16 cellular contexts compared by ENCODE assay signal in genomic region chr18:21264651-21265050, GRCh38. TPM values are rescaled to one million over a fixed set of nuclear protein-coding genes. Genes with fewer than 3 reads are reported as not detected.
DNase-seq lines count a peak whose midpoint lies in the region; ATAC-seq, FAIRE-seq and TF ChIP-seq lines count a peak whose summit lies in the region.
"Had no signal": no experiment of that assay in that cellular context is flagged by ENCODE, and none has a peak within 500 bp of the region (broad histone marks: within the 10 kb centered on the region; RNA-seq: fewer than 3 reads in every experiment).

No MANE protein-coding gene starts in this region.

- no peaks in the 10 kb centered on the region for H3K36me3 Mint-ChIP-seq in activated T-helper 17 cell treated with anti-CD3 and anti-CD28 coated beads, Interleukin-2, amount 50 U/mL, for 72 hours (ENCODE audit: low read depth)
- H3K36me3 Mint-ChIP-seq: activated naive CD4-positive, alpha-beta T cell treated with anti-CD3 and anti-CD28 coated beads, Interleukin-2, amount 50 U/mL, for 24 hours; CD4-positive, CD25-positive, alpha-beta regulatory T cell had no signal

- no peak overlapping the region for H3K4me3 Mint-ChIP-seq in activated T-helper 17 cell treated with anti-CD3 and anti-CD28 coated beads, Interleukin-2, amount 50 U/mL, for 72 hours
- H3K4me3 Mint-ChIP-seq: activated naive CD4-positive, alpha-beta T cell treated with anti-CD3 and anti-CD28 coated beads, Interleukin-2, amount 50 U/mL, for 24 hours; CD4-positive, CD25-positive, alpha-beta regulatory T cell had no signal

- WGBS in ovary, 3 donors: 0 to 8% (median 4%) methylated on average over 2 of the region's 2 CpGs

- H3K27ac ChIP-seq in ovary: peak overlapping the region in 1 of 2 donors; percentile 28
- H3K27ac ChIP-seq: epithelial cell of prostate, neutrophil, Peyer's patch had no signal

- no peak for TF ChIP-seq POLR2A in ovary (IDR thresholded peaks at IDR 0.05)

- no peak for TF ChIP-seq CTCF in ovary (IDR thresholded peaks at IDR 0.05)

- intact Hi-C loops in left ventricle myocardium superior (cut with micrococcal nuclease) (no loop called here), ovary (cut with DNase I) (loop anchor here in 1 of 4 donors (10.0 kb wide), 1 partner anchor 50 kb away; no protein-coding TSS in a partner anchor)

- no peak overlapping the region for H3K4me3 ChIP-seq in HAP-1
- no peak overlapping the region for H3K4me3 ChIP-seq in adipocyte (ENCODE audit: low read length)
- H3K4me3 ChIP-seq in ovary: no peak overlapping the region
- H3K4me3 ChIP-seq: Peyer's patch had no signal

- DNase-seq in HAP-1 (ENCODE audit: low spot score in 2 of 2) (peak; percentile 41 to 65), adipocyte (ENCODE audit: low read depth) (peak; percentile 84), left ventricle myocardium superior (no peak), ovary (peak in 4 of 5 donors; percentile 25 to 33 (median 32)), NCI-H524 treated with DMSO at 0.1 percent for 48 hours (lab: John Stamatoyannopoulos, UW) (no peak), GM19239 (ENCODE audit: insufficient read length, low spot score) (no peak), KBM-7 (no peak)
- DNase-seq: CD4-positive, CD25-positive, alpha-beta regulatory T cell; IMR-90; NCI-H2081; Peyer's patch had no signal

- H3K9ac ChIP-seq in adipocyte (ENCODE audit: low read length): no peak overlapping the region

- H3K27me3 ChIP-seq in HAP-1 (ENCODE audit: low read depth) (no peaks in the 10 kb centered on the region), adipocyte (replicated peaks; ENCODE audit: control insufficient read depth, insufficient read depth, low read length) (no peaks in the 10 kb centered on the region), ovary (no peaks in the 10 kb centered on the region)
- H3K27me3 ChIP-seq: Peyer's patch had no signal

- peaks cover 59% of the 10 kb centered on the region for H3K4me1 ChIP-seq in HAP-1
- peaks cover 18% of the 10 kb centered on the region for H3K4me1 ChIP-seq in adipocyte (ENCODE audit: control insufficient read depth, insufficient read depth, low read length)
- H3K4me1 ChIP-seq in ovary (ENCODE audit: insufficient read depth): no peaks in the 10 kb centered on the region
- H3K4me1 ChIP-seq: Peyer's patch had no signal

- H3K9me3 ChIP-seq in HAP-1 (no peaks in the 10 kb centered on the region), adipocyte (ENCODE audit: control insufficient read depth, low read length) (no peaks in the 10 kb centered on the region), ovary (no peaks in the 10 kb centered on the region)
- H3K9me3 ChIP-seq: neutrophil, Peyer's patch had no signal

- no peaks in the 10 kb centered on the region for H3K4me1 Mint-ChIP-seq in activated T-helper 17 cell treated with anti-CD3 and anti-CD28 coated beads, Interleukin-2, amount 50 U/mL, for 72 hours
- H3K4me1 Mint-ChIP-seq: activated naive CD4-positive, alpha-beta T cell treated with anti-CD3 and anti-CD28 coated beads, Interleukin-2, amount 50 U/mL, for 24 hours; CD4-positive, CD25-positive, alpha-beta regulatory T cell had no signal

- no peaks in the 10 kb centered on the region for H3K9me3 Mint-ChIP-seq in activated T-helper 17 cell treated with anti-CD3 and anti-CD28 coated beads, Interleukin-2, amount 50 U/mL, for 72 hours
- H3K9me3 Mint-ChIP-seq: activated naive CD4-positive, alpha-beta T cell treated with anti-CD3 and anti-CD28 coated beads, Interleukin-2, amount 50 U/mL, for 24 hours; CD4-positive, CD25-positive, alpha-beta regulatory T cell had no signal

- peak; percentile 62 for ATAC-seq in left ventricle myocardium superior
- no peak for ATAC-seq in activated T-helper 17 cell treated with anti-CD3 and anti-CD28 coated beads, Interleukin-2, amount 50 U/mL, for 72 hours (replicated peaks)

- no peak for FAIRE-seq in GM19239 (lab: Jason Lieb, UNC)

- no peak for TF ChIP-seq EP300 in ovary (IDR thresholded peaks at IDR 0.05)

- no peak overlapping the region for H3K27ac Mint-ChIP-seq in activated T-helper 17 cell treated with anti-CD3 and anti-CD28 coated beads, Interleukin-2, amount 50 U/mL, for 72 hours
- H3K27ac Mint-ChIP-seq: activated naive CD4-positive, alpha-beta T cell treated with anti-CD3 and anti-CD28 coated beads, Interleukin-2, amount 50 U/mL, for 24 hours; CD4-positive, CD25-positive, alpha-beta regulatory T cell had no signal

- peaks cover 7% of the 10 kb centered on the region for H3K27me3 Mint-ChIP-seq in activated T-helper 17 cell treated with anti-CD3 and anti-CD28 coated beads, Interleukin-2, amount 50 U/mL, for 72 hours
- H3K27me3 Mint-ChIP-seq: CD4-positive, CD25-positive, alpha-beta regulatory T cell had no signal

- no peaks in the 10 kb centered on the region for H3K36me3 ChIP-seq in HAP-1 (replicated peaks)
- no peaks in the 10 kb centered on the region for H3K36me3 ChIP-seq in adipocyte (ENCODE audit: control insufficient read depth, insufficient read depth, low read length, severe bottlenecking)
- no peaks in the 10 kb centered on the region for H3K36me3 ChIP-seq in ovary
- H3K36me3 ChIP-seq: neutrophil, Peyer's patch had no signal

- in situ Hi-C loops in HAP-1 (cut with MboI; ENCODE audit: low sequenced_read_pairs): loop anchor here (25.0 kb wide), 2 partner anchors 348 to 473 kb away; partner anchors contain the start of genes ESCO1, MIB1 and SNRPD1
- in situ Hi-C loops in KBM-7 (cut with MboI; ENCODE audit: low pct_unique_long_range_greater_than_20kb, low sequenced_read_pairs): no loop called here

RNA-seq across cellular contexts. Expression of gene GREB1L, which starts 22.6 kb away (rescaled TPM):
- total RNA-seq in left ventricle myocardium superior: 7.2 TPM
- total RNA-seq in ovary: 10 to 100 TPM in 5 of 7 donors, 1 to 10 TPM in 2; 8.9 to 22.8 (median 11.5) TPM
- polyA plus RNA-seq in ovary: 1 to 10 TPM; 2.4 to 7.8 TPM
- not detected for total RNA-seq in activated T-helper 17 cell treated with anti-CD3 and anti-CD28 coated beads, Interleukin-2, amount 50 U/mL, for 72 hours
- total RNA-seq: CD4-positive, CD25-positive, alpha-beta regulatory T cell; T-helper 2 cell treated with Interferon-gamma antibody and Interleukin-4, amounts not matched to agents 100 ng/mL and 5 ng/mL, for 36 hours had no signal

Comparison
In these comparisons a context has a peak if more than half of its experiments do, and no peak if none do; other contexts are left out.
1. DNase-seq: peak in HAP-1 (2 of 2), adipocyte (single experiment) and ovary (4 of 5); none in left ventricle myocardium superior (single experiment), NCI-H524 treated with DMSO at 0.1 percent for 48 hours (single experiment), GM19239 (single experiment) and KBM-7 (single experiment).